In the genomic region with DNA sequence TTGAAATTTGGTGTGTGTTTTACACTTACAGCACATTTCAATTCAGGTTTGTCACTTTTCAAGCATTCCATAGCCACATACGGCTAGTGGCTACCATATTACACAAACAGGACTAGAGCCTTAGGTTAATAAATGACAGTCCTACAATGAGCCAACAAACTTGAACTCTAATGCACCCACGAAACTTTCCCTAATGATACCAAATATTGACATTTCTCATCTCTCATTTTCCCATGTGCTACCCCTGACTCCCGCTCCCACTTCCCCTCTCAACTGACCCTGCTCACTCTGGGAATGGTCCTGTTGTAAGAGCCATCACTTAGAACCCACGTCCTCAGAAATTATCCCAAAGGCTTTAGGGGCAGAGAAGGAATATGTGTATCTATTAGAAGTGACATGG, we compare ENCODE assay signal across 24 cellular contexts. TPM values are rescaled to one million over a fixed set of nuclear protein-coding genes. Genes with fewer than 3 reads are reported as not detected.
DNase-seq lines count a peak whose midpoint lies in the region; ATAC-seq, FAIRE-seq and TF ChIP-seq lines count a peak whose summit lies in the region.
"Had no signal": no experiment of that assay in that cellular context is flagged by ENCODE, and none has a peak within 500 bp of the region (broad histone marks: within the 10 kb centered on the region; RNA-seq: fewer than 3 reads in every experiment).

No MANE protein-coding gene starts in this region.

- H3K4me1 Mint-ChIP-seq in dendritic cell treated with granulocyte-macrophage colony-stimulating factor and Interleukin-4, amounts not matched to agents 40 ng/mL and 50 ng/mL, for 4 days (ENCODE audit: low read depth), result peaks cover 71% of the 10 kb centered on the region

- TF ChIP-seq POLR2A in A549 (IDR thresholded peaks at IDR 0.05; ENCODE audit: low read length) (no peak), right lobe of liver (IDR thresholded peaks at IDR 0.05) (no peak)

- peak; percentile 68 for FAIRE-seq in A549 (lab: Jason Lieb, UNC)
- FAIRE-seq: GM12892 had no signal

- no peaks in the 10 kb centered on the region for H3K9me3 Mint-ChIP-seq in dendritic cell treated with granulocyte-macrophage colony-stimulating factor and Interleukin-4, amounts not matched to agents 40 ng/mL and 50 ng/mL, for 4 days

- TF ChIP-seq CTCF in A549 (IDR thresholded peaks at IDR 0.05) (no peak), right lobe of liver (IDR thresholded peaks at IDR 0.05) (no peak), tibial artery (IDR thresholded peaks at IDR 0.05) (no peak)

- intact Hi-C loops in dendritic cell treated with granulocyte-macrophage colony-stimulating factor and Interleukin-4, amounts not matched to agents 40 ng/mL and 50 ng/mL, for 4 days (cut with micrococcal nuclease), result no loop called here
- intact Hi-C loops in right lobe of liver (cut with DNase I) (no loop called here), tibial artery (cut with DNase I; ENCODE audit: low total_unique reads) (no loop called here)

- TF ChIP-seq EP300 in A549 (IDR thresholded peaks at IDR 0.05), result no peak

- H3K27me3 ChIP-seq in right lobe of liver (no peaks in the 10 kb centered on the region), tibial artery (no peaks in the 10 kb centered on the region)
- H3K27me3 ChIP-seq: BLaER1 had no signal

- no peak overlapping the region for H3K4me3 Mint-ChIP-seq in dendritic cell treated with granulocyte-macrophage colony-stimulating factor and Interleukin-4, amounts not matched to agents 40 ng/mL and 50 ng/mL, for 4 days
- H3K4me3 Mint-ChIP-seq: CD8-positive, alpha-beta memory T cell had no signal

- H3K27ac ChIP-seq in A549 (peak overlapping the region; percentile 60 to 83; a peak in 5 of 6 replicates), right lobe of liver (peak overlapping the region; percentile 43 to 73 (median 64)), tibial artery (no peak overlapping the region)
- H3K27ac ChIP-seq: BLaER1 had no signal

- DNase-seq in A549 (ENCODE audit: low read depth in 1 of 2, low spot score in 1 of 2) (peak; percentile 49 to 78), right lobe of liver (no peak), tibial artery (no peak)
- DNase-seq in stimulated activated CD4-positive, alpha-beta T cell treated with anti-CD3 and anti-CD28 coated beads, Interleukin-2, amount 100 ng/mL, for 48 hours, result no peak
- DNase-seq: 8988T; CD8-positive, alpha-beta memory T cell; GF-D8; H7; NCI-H1417; NCI-H2029; NCI-H2171 treated with DMSO at 0.1 percent for 48 hours; NCI-H446 treated with DMSO at 0.1 percent for 48 hours; NK-92 treated with Interleukin-12 subunit alpha and Interleukin-12 subunit beta, amount 100 ng/mL, for 24 hours; OCI-M1; RPMI8226; SIG-M5 had no signal

- H3K4me1 ChIP-seq in A549 (peaks cover 20% of the 10 kb centered on the region), right lobe of liver (peaks cover 0 to 31% (median 5%) of the 10 kb centered on the region in 4 donors), tibial artery (no peaks in the 10 kb centered on the region)

- H3K27ac Mint-ChIP-seq in dendritic cell treated with granulocyte-macrophage colony-stimulating factor and Interleukin-4, amounts not matched to agents 40 ng/mL and 50 ng/mL, for 4 days, result peak overlapping the region; percentile 68
- H3K27ac Mint-ChIP-seq: CD8-positive, alpha-beta memory T cell had no signal

- POLR2A ChIA-PET in A549 (lab: Yijun Ruan, JAX), result no interaction called here

- no peaks in the 10 kb centered on the region for H3K27me3 Mint-ChIP-seq in dendritic cell treated with granulocyte-macrophage colony-stimulating factor and Interleukin-4, amounts not matched to agents 40 ng/mL and 50 ng/mL, for 4 days

- H3K4me3 ChIP-seq in A549 (no peak overlapping the region), right lobe of liver (no peak overlapping the region), tibial artery (no peak overlapping the region)
- H3K4me3 ChIP-seq: BLaER1 had no signal

- ATAC-seq in A549 (peak; percentile 68 to 87; a peak in 5 of 6 replicates), GM19463 (IDR thresholded peaks at IDR 0.05; ENCODE audit: unreplicated experiment) (peak; percentile 34), right lobe of liver (peak; percentile 81 to 90 (median 84)), GM21528 (IDR thresholded peaks at IDR 0.05; ENCODE audit: low FRiP score, unreplicated experiment) (no peak), HG03354 (IDR thresholded peaks at IDR 0.05; ENCODE audit: poor library complexity, severe bottlenecking, unreplicated experiment) (no peak)

- peak overlapping the region; percentile 70 for H3K4me2 ChIP-seq in A549
- H3K4me2 ChIP-seq: BLaER1 had no signal

- no peak for TF ChIP-seq RAD21 in A549 (conservative IDR thresholded peaks at IDR 0.05 in 1 of 2, IDR thresholded peaks at IDR 0.05 in 1 of 2)

- WGBS in A549 (ENCODE audit: missing lambda C conversion rate), result 0% methylated on average over 4 of the region's 4 CpGs
- WGBS in right lobe of liver (ENCODE audit: insufficient coverage, low coverage, low lambda C conversion rate, missing lambda C conversion rate), result 27% methylated on average over 4 of the region's 4 CpGs

- peaks cover 11% of the 10 kb centered on the region for H3K36me3 Mint-ChIP-seq in dendritic cell treated with granulocyte-macrophage colony-stimulating factor and Interleukin-4, amounts not matched to agents 40 ng/mL and 50 ng/mL, for 4 days (ENCODE audit: low read depth)

- CTCF ChIA-PET in A549 (lab: Yijun Ruan, JAX), result no interaction called here

- H3K9me3 ChIP-seq in A549 (peaks cover 7% of the 10 kb centered on the region; the same call in 1 of the 3 replicates), right lobe of liver (no peaks in the 10 kb centered on the region), tibial artery (no peaks in the 10 kb centered on the region)

- H3K36me3 ChIP-seq in right lobe of liver (no peaks in the 10 kb centered on the region), tibial artery (no peaks in the 10 kb centered on the region)

TF ChIP-seq in A549, 52 proteins besides CTCF, POLR2A, EP300 and RAD21:
- TF ChIP-seq JUNB (IDR thresholded peaks at IDR 0.05) (no peak), ZNF302 (CRISPR knock-in tag; IDR thresholded peaks at IDR 0.05) (no peak), CEBPB (IDR thresholded peaks at IDR 0.05) (peak in 1 of 2 experiments; percentile 38; a peak in 2 of 4 replicates)
- TF ChIP-seq, protein P1, sequence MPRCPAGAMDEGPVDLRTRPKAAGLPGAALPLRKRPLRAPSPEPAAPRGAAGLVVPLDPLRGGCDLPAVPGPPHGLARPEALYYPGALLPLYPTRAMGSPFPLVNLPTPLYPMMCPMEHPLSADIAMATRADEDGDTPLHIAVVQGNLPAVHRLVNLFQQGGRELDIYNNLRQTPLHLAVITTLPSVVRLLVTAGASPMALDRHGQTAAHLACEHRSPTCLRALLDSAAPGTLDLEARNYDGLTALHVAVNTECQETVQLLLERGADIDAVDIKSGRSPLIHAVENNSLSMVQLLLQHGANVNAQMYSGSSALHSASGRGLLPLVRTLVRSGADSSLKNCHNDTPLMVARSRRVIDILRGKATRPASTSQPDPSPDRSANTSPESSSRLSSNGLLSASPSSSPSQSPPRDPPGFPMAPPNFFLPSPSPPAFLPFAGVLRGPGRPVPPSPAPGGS (IDR thresholded peaks at IDR 0.05), result no peak

RNA-seq across cellular contexts. Expression of a gene that starts 4.9 kb away (rescaled TPM):
- polyA plus RNA-seq in A549 (2011; rRNA removed) (0.11 and 0.14 TPM in 2 replicates), A549 (2017; fragmentation: RNase III; extraction: RNeasy Plus Mini Kit Qiagen cat#74134 plus additional on column Dnase treatment) (0.05 to 0.11 TPM in 2 of 3 replicates, not detected in the other)
- 0.03 and 0.04 TPM in 2 replicates for polyA plus RNA-seq in A549 (2012; cell fraction: cytosol; rRNA removed)
- polyA plus RNA-seq in A549 (2012; cell fraction: nucleus; rRNA removed), result 0.02 and 0.10 TPM in 2 replicates
- not detected in 2 replicates for polyA minus RNA-seq in A549 (2011; rRNA and poly(A)+ RNA removed)
- under 1 TPM in 4 of 6 experiments, not detected in 2; 0.16 to 0.68 (median 0.39) TPM for total RNA-seq in right lobe of liver
- total RNA-seq: CD8-positive, alpha-beta memory T cell; Daoy; H7; HT1080 had no signal
- polyA plus RNA-seq: CD8-positive, alpha-beta memory T cell had no signal

RNA-seq across cellular contexts. Expression of a gene that starts 16.9 kb away (rescaled TPM):
- polyA plus RNA-seq in A549 (2011; rRNA removed) (2.6 and 2.7 TPM in 2 replicates), A549 (2017; fragmentation: RNase III; extraction: RNeasy Plus Mini Kit Qiagen cat#74134 plus additional on column Dnase treatment) (0.83 to 1.2 TPM (median 0.86 TPM) in 3 replicates)
- 0.32 and 0.47 TPM in 2 replicates for polyA plus RNA-seq in A549 (2012; cell fraction: cytosol; rRNA removed)
- 0.50 and 0.64 TPM in 2 replicates for polyA plus RNA-seq in A549 (2012; cell fraction: nucleus; rRNA removed)
- 1.9 and 2.5 TPM in 2 replicates for polyA minus RNA-seq in A549 (2011; rRNA and poly(A)+ RNA removed)
- 10 to 100 TPM in 1 of 6 experiments, 1 to 10 TPM in 5; 5.1 to 10.5 (median 7.8) TPM for total RNA-seq in right lobe of liver
- total RNA-seq: HT1080 had no signal

Comparison
In these comparisons a context has a peak if more than half of its experiments do, and no peak if none do; other contexts are left out.
1. ATAC-seq: peak in A549 (2 of 2), GM19463 (single experiment) and right lobe of liver (4 of 4); none in GM21528 (single experiment) and HG03354 (single experiment).
2. DNase-seq: peak in A549 (2 of 2); none in right lobe of liver (0 of 3), tibial artery (0 of 2) and stimulated activated CD4-positive, alpha-beta T cell treated with anti-CD3 and anti-CD28 coated beads, Interleukin-2, amount 100 ng/mL, for 48 hours (0 of 2).
3. H3K27ac ChIP-seq: peak in A549 (2 of 2) and right lobe of liver (3 of 3); none in tibial artery (0 of 2).